24 cellular contexts compared by ENCODE assay signal in the genomic region with DNA sequence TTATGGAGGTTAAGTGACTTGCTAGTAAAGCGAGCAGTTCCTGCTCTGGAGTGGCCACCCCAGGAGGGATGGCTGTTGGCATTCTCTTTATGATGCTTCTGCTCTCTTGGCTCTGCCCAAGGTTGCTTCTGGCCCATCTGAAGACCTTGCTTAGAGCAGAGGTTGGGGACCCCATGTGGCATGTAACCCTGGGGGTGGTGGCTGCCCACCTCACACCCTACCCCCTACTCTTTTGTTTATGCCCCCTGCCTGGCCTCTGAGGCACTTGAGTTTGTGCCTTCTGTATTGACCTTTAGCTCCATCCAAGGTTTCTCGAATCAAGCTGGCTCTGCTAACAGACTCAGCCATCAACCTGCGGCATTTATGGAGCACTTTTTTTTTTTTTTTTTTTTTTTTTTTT.
DNase-seq lines count a peak whose midpoint lies in the region; ATAC-seq and TF ChIP-seq lines count a peak whose summit lies in the region.
"Had no signal": no experiment of that assay in that cellular context is flagged by ENCODE, and none has a peak within 500 bp of the region (broad histone marks: within the 10 kb centered on the region; RNA-seq: fewer than 3 reads in every experiment).

No MANE protein-coding gene starts in this region.

- no peak for TF ChIP-seq CTCF in DND-41 (IDR thresholded peaks at IDR 0.05; ENCODE audit: borderline replicate concordance, extremely low read depth, low read length, poor library complexity, severe bottlenecking)
- no peak for TF ChIP-seq CTCF in osteoblast (IDR thresholded peaks at IDR 0.05; ENCODE audit: extremely low read depth, low read depth, low read length)

- H3K27me3 ChIP-seq in DND-41 (ENCODE audit: insufficient read depth, low read length, poor library complexity) (no peaks in the 10 kb centered on the region), osteoblast (ENCODE audit: insufficient read depth, low read length) (peaks cover 3% of the 10 kb centered on the region)
- H3K27me3 ChIP-seq: BE2C had no signal

- DNase-seq in DND-41 (no peak), caudate nucleus (lab: John Stamatoyannopoulos, UW) (no peak), osteoblast (ENCODE audit: insufficient read length, low spot score, missing footprints) (peak; percentile 34), activated gamma-delta T cell (lab: John Stamatoyannopoulos, UW) (no peak), GOT3 (lab: John Stamatoyannopoulos, UW) (no peak)
- no peak for DNase-seq in activated CD4-positive, alpha-beta T cell treated with anti-CD3 and anti-CD28 coated beads for 4 hours
- DNase-seq: BE2C; CD4-positive, CD25-positive, alpha-beta regulatory T cell; DMS53; GF-D8; HFFc6; KBM-7; NCI-H1048; NCI-H1694; NCI-H2029 treated with DMSO at 0.1 percent for 48 hours; NCI-H2171; NCI-H226; NCI-H510A; NCI-H69; OCI-M1; SK-N-SH; SW 1271 had no signal

- H3K36me3 ChIP-seq in DND-41 (ENCODE audit: insufficient read depth, low read length), result peaks cover 77% of the 10 kb centered on the region
- peaks cover 63% of the 10 kb centered on the region for H3K36me3 ChIP-seq in KOPT-K1 (ENCODE audit: insufficient read depth, low read length)
- H3K36me3 ChIP-seq in osteoblast (ENCODE audit: insufficient read depth, low read length), result no peaks in the 10 kb centered on the region

- H3K4me2 ChIP-seq in DND-41 (ENCODE audit: insufficient read depth, low read length) (peak overlapping the region; percentile 50), osteoblast (ENCODE audit: insufficient read depth, low read length) (no peak overlapping the region)
- H3K4me2 ChIP-seq: SK-N-SH had no signal

- ATAC-seq in DND-41 (ENCODE audit: insufficient read depth, low read depth) (no peak), HG03432 (IDR thresholded peaks at IDR 0.05; ENCODE audit: unreplicated experiment) (no peak)

- H3K27ac ChIP-seq in DND-41 (ENCODE audit: low read length) (peak overlapping the region; percentile 96), KOPT-K1 (ENCODE audit: low read depth, low read length, poor library complexity, severe bottlenecking) (peak overlapping the region; percentile 95), caudate nucleus (ENCODE audit: low read depth, low read length) (peak overlapping the region; percentile 62), osteoblast (ENCODE audit: low read depth, low read length) (no peak overlapping the region)

- H3K9ac ChIP-seq in DND-41 (ENCODE audit: low read depth, low read length), result peak overlapping the region; percentile 61
- H3K9ac ChIP-seq: SK-N-SH had no signal

- H4K20me1 ChIP-seq in DND-41 (ENCODE audit: insufficient read depth, low read length) (no peaks in the 10 kb centered on the region), osteoblast (ENCODE audit: insufficient read depth, low read length) (no peaks in the 10 kb centered on the region)

- peaks cover 99% of the 10 kb centered on the region for H3K4me1 ChIP-seq in DND-41 (ENCODE audit: insufficient read depth, low read length)
- H3K4me1 ChIP-seq in osteoblast (ENCODE audit: insufficient read depth, low read length), result peaks cover 8% of the 10 kb centered on the region

- H3K9me3 ChIP-seq in DND-41 (ENCODE audit: insufficient read depth, low read length, severe bottlenecking) (no peaks in the 10 kb centered on the region), KOPT-K1 (ENCODE audit: insufficient read depth, low read length, poor library complexity, severe bottlenecking) (no peaks in the 10 kb centered on the region), osteoblast (ENCODE audit: low read depth, low read length) (no peaks in the 10 kb centered on the region)
- H3K9me3 ChIP-seq: BE2C, SK-N-SH had no signal

- no peak overlapping the region for H2AFZ ChIP-seq in DND-41 (ENCODE audit: low read depth, low read length)
- H2AFZ ChIP-seq in osteoblast (ENCODE audit: low read length), result no peak overlapping the region

- H3K79me2 ChIP-seq in DND-41 (ENCODE audit: insufficient read depth, low read length), result peaks cover 96% of the 10 kb centered on the region
- H3K79me2 ChIP-seq in osteoblast (ENCODE audit: insufficient read depth, low read length), result no peaks in the 10 kb centered on the region

- H3K4me3 ChIP-seq in DND-41 (ENCODE audit: low read depth in 1 of 2, low read length in 2 of 2), result peak overlapping the region in 1 of 2 experiments; percentile 16; a peak in 1 of 4 replicates
- H3K4me3 ChIP-seq in osteoblast (ENCODE audit: insufficient read depth, low read length), result no peak overlapping the region
